In the genomic region with DNA sequence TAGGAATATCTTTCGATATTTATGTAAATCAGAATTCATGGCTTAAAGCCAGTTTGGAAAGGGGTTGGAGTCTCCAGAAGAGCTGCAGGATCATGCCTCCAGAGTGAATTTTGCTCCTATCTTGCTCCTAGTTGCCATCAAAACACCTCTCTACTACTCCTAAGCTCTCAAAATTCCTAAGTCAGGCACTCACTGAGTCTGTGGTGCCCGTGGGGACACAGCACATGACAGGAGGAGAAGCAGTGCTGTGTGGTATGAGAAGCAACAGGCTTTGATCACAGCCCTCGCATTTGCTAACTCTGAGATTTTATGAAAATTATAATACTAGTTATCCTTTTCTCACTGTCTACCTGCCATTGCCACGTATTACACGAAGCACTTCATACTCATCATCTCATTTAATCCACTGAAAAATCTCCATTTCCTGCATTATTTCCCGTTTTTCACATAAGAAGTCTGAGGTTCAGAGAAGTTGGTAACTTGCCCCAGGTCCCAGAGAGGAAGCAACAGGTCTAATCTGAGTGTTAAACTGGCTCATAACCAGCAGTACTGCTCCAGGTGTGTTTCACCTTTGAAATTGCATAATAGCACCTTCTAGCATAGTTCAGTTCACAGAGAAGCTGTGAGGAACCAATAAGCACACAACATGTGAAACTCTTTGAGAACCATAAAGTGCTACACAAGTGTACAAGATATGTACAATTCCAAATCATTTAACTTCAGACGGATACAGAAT, we compare ENCODE assay signal across 32 cellular contexts. TPM values are rescaled to one million over a fixed set of nuclear protein-coding genes. Genes with fewer than 3 reads are reported as not detected.
"Had no signal": no experiment of that assay in that cellular context is flagged by ENCODE, and none has a peak within 500 bp of the region (broad histone marks: within the 10 kb centered on the region; RNA-seq: fewer than 3 reads in every experiment).

No MANE protein-coding gene starts in this region.

- H3K4me2 ChIP-seq: KMS-11, SK-N-SH had no signal

- ATAC-seq: activated CD4-positive, alpha-beta T cell treated with anti-CD3 and anti-CD28 coated beads for 36 hours; activated CD4-positive, CD25-positive, alpha-beta regulatory T cell treated with anti-CD3 and anti-CD28 coated beads, Interleukin-2, amount 50 U/mL, for 24 hours; activated CD8-positive, alpha-beta T cell treated with anti-CD3 and anti-CD28 coated beads, Interleukin-2, amount 10 ng/mL, durations not matched to agents 7 days and 5 days; Panc1; WTC11 had no signal

- H3K36me3 ChIP-seq: ascending aorta, SJSA1 had no signal

- H3K27me3 ChIP-seq: ascending aorta had no signal

- H3K4me1 ChIP-seq: ascending aorta, SJSA1 had no signal

- H3K27ac ChIP-seq: ascending aorta, KMS-11, SJSA1 had no signal

- H3K9me3 ChIP-seq: ascending aorta, SJSA1, SK-N-SH had no signal

- FAIRE-seq: TTC549 had no signal

- DNase-seq: activated CD4-positive, alpha-beta T cell treated with anti-CD3 and anti-CD28 coated beads for 36 hours; activated CD4-positive, alpha-beta T cell treated with anti-CD3 and anti-CD28 coated beads, Interleukin-2, amount 10 ng/mL, durations not matched to agents 7 days and 5 days; activated CD4-positive, alpha-beta T cell treated with anti-CD3 and anti-CD28 coated beads, Interleukin-2, amount 50 U/mL, for 48 hours; activated CD8-positive, alpha-beta T cell treated with anti-CD3 and anti-CD28 coated beads, Interleukin-2, amount 10 ng/mL, durations not matched to agents 7 days and 5 days; activated gamma-delta T cell; activated naive CD4-positive, alpha-beta T cell treated with Interleukin-2 at 50 U/mL for 16 hours; activated naive CD8-positive, alpha-beta T cell treated with anti-CD3 and anti-CD28 coated beads, Interleukin-2, amount 10 ng/mL, durations not matched to agents 7 days and 5 days; activated T-cell treated with anti-CD3 and anti-CD28 coated beads, Interleukin-2, amount 50 U/mL, for 24 hours; amygdala; MM.1S; MV-4-11; NCI-H1092; NCI-H1436 treated with DMSO at 0.1 percent for 48 hours; NCI-H1694 treated with DMSO at 0.1 percent for 48 hours; NCI-H2029; NCI-H2171 treated with DMSO at 0.1 percent for 48 hours; NCI-H226; NCI-H446 treated with DMSO at 0.1 percent for 48 hours; NCI-H69; NCI-H82; SHP77 treated with DMSO at 0.1 percent for 48 hours; SK-N-SH had no signal

- H3K4me3 ChIP-seq: ascending aorta, SJSA1 had no signal

- H3K9ac ChIP-seq: KMS-11, SK-N-SH had no signal

RNA-seq across cellular contexts. Expression of gene SLC35F4, which starts 33.1 kb away (rescaled TPM):
- total RNA-seq: activated CD4-positive, alpha-beta T cell treated with anti-CD3 and anti-CD28 coated beads for 36 hours; activated CD4-positive, alpha-beta T cell treated with anti-CD3 and anti-CD28 coated beads, Interleukin-2, amount 10 ng/mL, durations not matched to agents 7 days and 5 days; activated CD8-positive, alpha-beta T cell treated with anti-CD3 and anti-CD28 coated beads, Interleukin-2, amount 10 ng/mL, durations not matched to agents 7 days and 5 days; activated naive CD8-positive, alpha-beta T cell treated with anti-CD3 and anti-CD28 coated beads, Interleukin-2, amount 10 ng/mL, durations not matched to agents 7 days and 5 days; activated T-helper 2 cell treated with anti-CD3 and anti-CD28 coated beads, Interferon-gamma antibody, Interleukin-2, Interleukin-4, amounts not matched to agents 10 μg/mL and 5 μg/mL and 100 μg/mL, durations not matched to agents 14 hours and 24 hours and 36 hours; ascending aorta; LHCN-M2; RPMI7951; SJSA1; WTC11 had no signal
- polyA plus RNA-seq: SK-N-SH had no signal
